31 cellular contexts compared by ENCODE assay signal in the genomic region with DNA sequence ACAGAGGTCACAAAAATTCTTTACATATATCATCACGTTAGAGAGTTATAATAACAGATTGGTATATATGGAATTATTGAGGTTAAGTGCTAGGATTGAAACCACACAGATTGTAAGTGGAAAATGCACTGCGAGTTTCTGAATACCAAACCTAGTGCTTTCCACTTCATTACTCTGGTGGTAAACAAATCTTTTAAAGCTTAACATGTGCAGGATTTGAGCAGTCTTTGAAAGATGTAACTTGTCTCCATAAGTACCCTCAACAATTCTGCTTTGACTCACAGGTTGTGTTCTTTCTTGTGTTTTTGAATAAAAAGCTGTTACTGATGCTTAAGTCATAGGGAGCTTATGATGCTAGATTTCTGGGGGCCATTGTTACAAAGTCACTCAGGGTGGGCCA.
"Had no signal": no experiment of that assay in that cellular context is flagged by ENCODE, and none has a peak within 500 bp of the region (broad histone marks: within the 10 kb centered on the region; RNA-seq: fewer than 3 reads in every experiment).

No MANE protein-coding gene starts in this region.

- FAIRE-seq: islet of Langerhans, kidney, pancreas had no signal

- H3K9me3 Mint-ChIP-seq: neural crest cell had no signal

- H3K4me3 ChIP-seq: left lung, lower lobe of right lung, mucosa of descending colon, pancreas, prostate gland, right atrium auricular region, right lobe of liver, smooth muscle cell, tibial nerve, uterus had no signal

- H3K4me3 Mint-ChIP-seq: mesothelial cell of epicardium; naive thymus-derived CD4-positive, alpha-beta T cell; natural killer cell treated with Interleukin-12 subunit alpha and Interleukin-12 subunit beta and Interleukin-15 and Interleukin-18, amount 100 ng/mL, for 72 hours; neural crest cell; stimulated activated memory B cell treated with anti-CD40 and anti-IgM and Interleukin-4, amounts not matched to agents 10 μg/mL and 1 μg/mL and 100 μg/mL, for 72 hours; stimulated activated naive CD8-positive, alpha-beta T cell treated with anti-CD3 and anti-CD28 coated beads, Interleukin-15, amount 100 ng/mL, for 72 hours; type B pancreatic cell had no signal

- H3K4me2 ChIP-seq: smooth muscle cell had no signal

- H3K27me3 Mint-ChIP-seq: naive thymus-derived CD4-positive, alpha-beta T cell; natural killer cell treated with Interleukin-12 subunit alpha and Interleukin-12 subunit beta and Interleukin-15 and Interleukin-18, amount 100 ng/mL, for 72 hours; stimulated activated memory B cell treated with anti-CD40 and anti-IgM and Interleukin-4, amounts not matched to agents 10 μg/mL and 1 μg/mL and 100 μg/mL, for 72 hours; stimulated activated naive CD8-positive, alpha-beta T cell treated with anti-CD3 and anti-CD28 coated beads, Interleukin-15, amount 100 ng/mL, for 72 hours; type B pancreatic cell had no signal

- H3K36me3 Mint-ChIP-seq: mesothelial cell of epicardium; naive thymus-derived CD4-positive, alpha-beta T cell; stimulated activated memory B cell treated with anti-CD40 and anti-IgM and Interleukin-4, amounts not matched to agents 10 μg/mL and 1 μg/mL and 100 μg/mL, for 72 hours; type B pancreatic cell had no signal

- ATAC-seq: left colon; left lung; lower lobe of right lung; mucosa of descending colon; naive thymus-derived CD4-positive, alpha-beta T cell; natural killer cell treated with Interleukin-12 subunit alpha and Interleukin-12 subunit beta and Interleukin-15 and Interleukin-18, amount 100 ng/mL, for 72 hours; pancreas; right lobe of liver; stimulated activated memory B cell treated with anti-CD40 and anti-IgM and Interleukin-4, amounts not matched to agents 10 μg/mL and 1 μg/mL and 100 μg/mL, for 72 hours; stimulated activated naive CD8-positive, alpha-beta T cell treated with anti-CD3 and anti-CD28 coated beads, Interleukin-15, amount 100 ng/mL, for 72 hours had no signal

- DNase-seq: hippocampal formation; kidney; left colon; left lung; lower lobe of right lung; mammary epithelial cell; mesendoderm; mucosa of descending colon; naive thymus-derived CD4-positive, alpha-beta T cell; nucleus accumbens; pancreas; posterior cingulate gyrus; right lobe of liver; stimulated activated CD4-positive, alpha-beta T cell treated with anti-CD3 and anti-CD28 coated beads, Interleukin-1b, Interleukin-23, amount 100 ng/mL, for 48 hours; stimulated activated CD4-positive, alpha-beta T cell treated with anti-CD3 and anti-CD28 coated beads, Interleukin-2, amount 100 ng/mL, for 48 hours; stimulated activated CD4-positive, alpha-beta T cell treated with anti-CD3 and anti-CD28 coated beads, Interleukin-4, amount 100 ng/mL, for 4 hours; stimulated activated CD8-positive, alpha-beta memory T cell treated with anti-CD3 and anti-CD28 coated beads, Interleukin-4, amount 100 ng/mL, for 48 hours; stimulated activated naive CD4-positive, alpha-beta T cell treated with Interleukin-2 at 50 U/mL for 16 hours; stimulated activated naive CD8-positive, alpha-beta T cell treated with anti-CD3 and anti-CD28 coated beads, Interleukin-15, amount 100 ng/mL, for 72 hours; substantia nigra; uterus had no signal

- H3K36me3 ChIP-seq: left lung, lower lobe of right lung, pancreas, prostate gland, right atrium auricular region, right lobe of liver, tibial nerve, uterus had no signal

- H3K27ac Mint-ChIP-seq: mesothelial cell of epicardium; naive thymus-derived CD4-positive, alpha-beta T cell; natural killer cell treated with Interleukin-12 subunit alpha and Interleukin-12 subunit beta and Interleukin-15 and Interleukin-18, amount 100 ng/mL, for 72 hours; stimulated activated memory B cell treated with anti-CD40 and anti-IgM and Interleukin-4, amounts not matched to agents 10 μg/mL and 1 μg/mL and 100 μg/mL, for 72 hours; stimulated activated naive CD8-positive, alpha-beta T cell treated with anti-CD3 and anti-CD28 coated beads, Interleukin-15, amount 100 ng/mL, for 72 hours; type B pancreatic cell had no signal

- H3K27ac ChIP-seq: left lung, lower lobe of right lung, pancreas, prostate gland, right atrium auricular region, right lobe of liver, tibial nerve, uterus had no signal

- H3K4me1 ChIP-seq: left lung, lower lobe of right lung, prostate gland, right atrium auricular region, tibial nerve, uterus had no signal

- H3K4me1 Mint-ChIP-seq: naive thymus-derived CD4-positive, alpha-beta T cell; neural crest cell; stimulated activated memory B cell treated with anti-CD40 and anti-IgM and Interleukin-4, amounts not matched to agents 10 μg/mL and 1 μg/mL and 100 μg/mL, for 72 hours; stimulated activated naive CD8-positive, alpha-beta T cell treated with anti-CD3 and anti-CD28 coated beads, Interleukin-15, amount 100 ng/mL, for 72 hours had no signal

- H3K27me3 ChIP-seq: left lung, pancreas, right atrium auricular region, right lobe of liver, tibial nerve, uterus had no signal

- H3K9me3 ChIP-seq: left lung, lower lobe of right lung, mucosa of descending colon, pancreas, prostate gland, right atrium auricular region, right lobe of liver, tibial nerve, uterus had no signal
